Comparison of ENCODE assay signal across 9 cellular contexts in genomic region chr1:10475510-10475909, GRCh38. TPM values are rescaled to one million over a fixed set of nuclear protein-coding genes. Genes with fewer than 3 reads are reported as not detected.
DNase-seq lines count a peak whose midpoint lies in the region; ATAC-seq, FAIRE-seq and TF ChIP-seq lines count a peak whose summit lies in the region.
"Had no signal": no experiment of that assay in that cellular context is flagged by ENCODE, and none has a peak within 500 bp of the region (broad histone marks: within the 10 kb centered on the region; RNA-seq: fewer than 3 reads in every experiment).

No MANE protein-coding gene starts in this region.

- ATAC-seq in HG02759 (IDR thresholded peaks at IDR 0.05; ENCODE audit: unreplicated experiment) (no peak), GM21515 (IDR thresholded peaks at IDR 0.05; ENCODE audit: unreplicated experiment) (no peak)

- peaks cover 42% of the 10 kb centered on the region for H3K4me1 Mint-ChIP-seq in activated naive CD4-positive, alpha-beta T cell treated with anti-CD3 and anti-CD28 coated beads for 36 hours (ENCODE audit: low read depth)
- peaks cover 8% of the 10 kb centered on the region for H3K4me1 Mint-ChIP-seq in astrocyte (ENCODE audit: low read depth, unreplicated experiment)

- H3K4me1 ChIP-seq in astrocyte (ENCODE audit: insufficient read depth, low read length) (peaks cover 9% of the 10 kb centered on the region), tibial nerve (peaks cover 0 to 50% (median 14%) of the 10 kb centered on the region in 4 donors)

- peaks cover 16% of the 10 kb centered on the region for H4K20me1 ChIP-seq in astrocyte (ENCODE audit: insufficient read depth, low read length)

- H3K9me3 ChIP-seq in astrocyte (ENCODE audit: insufficient read depth, low read depth, low read length) (no peaks in the 10 kb centered on the region), tibial nerve (no peaks in the 10 kb centered on the region)

- peak overlapping the region; percentile 90 for H2AFZ ChIP-seq in astrocyte (ENCODE audit: low read depth, low read length)

- H3K4me3 Mint-ChIP-seq in activated naive CD4-positive, alpha-beta T cell treated with anti-CD3 and anti-CD28 coated beads for 36 hours: peak overlapping the region; percentile 97
- peak overlapping the region; percentile 97 for H3K4me3 Mint-ChIP-seq in astrocyte (ENCODE audit: unreplicated experiment)

- H3K4me2 ChIP-seq in astrocyte (ENCODE audit: low read length): peak overlapping the region; percentile 99

- H3K4me3 ChIP-seq in astrocyte (ENCODE audit: insufficient read depth, low read depth, low read length) (peak overlapping the region; percentile 92), lower leg skin (ENCODE audit: low read depth, poor library complexity, severe bottlenecking) (peak overlapping the region; percentile 70), tibial nerve (peak overlapping the region; percentile 80 to 97 (median 88))

- H3K27ac ChIP-seq in astrocyte (ENCODE audit: low read depth, low read length): peak overlapping the region; percentile 70
- H3K27ac ChIP-seq in tibial nerve: peak overlapping the region; percentile 22 to 94 (median 88)

- H3K79me2 ChIP-seq in astrocyte (ENCODE audit: insufficient read depth, low read length): peaks cover 62% of the 10 kb centered on the region

- peak overlapping the region; percentile 89 for H3K27ac Mint-ChIP-seq in activated naive CD4-positive, alpha-beta T cell treated with anti-CD3 and anti-CD28 coated beads for 36 hours
- peak overlapping the region; percentile 95 for H3K27ac Mint-ChIP-seq in astrocyte (ENCODE audit: unreplicated experiment)

- no peak for FAIRE-seq in astrocyte (lab: Jason Lieb, UNC)
- FAIRE-seq: G401.6 had no signal

- TF ChIP-seq EP300 in tibial nerve (IDR thresholded peaks at IDR 0.05): no peak

- H3K9ac ChIP-seq in astrocyte (ENCODE audit: low read length): peak overlapping the region; percentile 93

- H3K9me3 Mint-ChIP-seq in activated naive CD4-positive, alpha-beta T cell treated with anti-CD3 and anti-CD28 coated beads for 36 hours: no peaks in the 10 kb centered on the region
- H3K9me3 Mint-ChIP-seq in astrocyte (ENCODE audit: unreplicated experiment): no peaks in the 10 kb centered on the region

- H3K36me3 ChIP-seq in astrocyte (ENCODE audit: insufficient read depth, low read length): no peaks in the 10 kb centered on the region
- H3K36me3 ChIP-seq in tibial nerve: no peaks in the 10 kb centered on the region

- intact Hi-C loops in activated naive CD4-positive, alpha-beta T cell treated with anti-CD3 and anti-CD28 coated beads for 36 hours (cut with micrococcal nuclease): loop anchor here (2.0 kb wide), 2 partner anchors 77 to 565 kb away; partner anchors contain the start of genes CTNNBIP1 and PGD
- intact Hi-C loops in lower leg skin (cut with DNase I; ENCODE audit: low total_unique reads): no loop called here

- DNase-seq in activated naive CD4-positive, alpha-beta T cell treated with anti-CD3 and anti-CD28 coated beads for 36 hours: no peak
- DNase-seq in activated naive CD4-positive, alpha-beta T cell treated with Interleukin-2 at 50 U/mL for 16 hours: no peak
- DNase-seq in astrocyte (ENCODE audit: low read depth) (no peak), lower leg skin (ENCODE audit: low spot score in 2 of 2) (no peak), tibial nerve (ENCODE audit: low spot score in 2 of 2) (no peak), C1 segment of cervical spinal cord (lab: John Stamatoyannopoulos, UW) (no peak)

- H3K27me3 Mint-ChIP-seq in activated naive CD4-positive, alpha-beta T cell treated with anti-CD3 and anti-CD28 coated beads for 36 hours (ENCODE audit: low read depth): no peaks in the 10 kb centered on the region
- no peaks in the 10 kb centered on the region for H3K27me3 Mint-ChIP-seq in astrocyte (ENCODE audit: low read depth, unreplicated experiment)

- H3K27me3 ChIP-seq in astrocyte (ENCODE audit: insufficient read depth, low read length) (no peaks in the 10 kb centered on the region), tibial nerve (no peaks in the 10 kb centered on the region)

- 1 to 2% methylated on average over 13 of the region's 13 CpGs for WGBS in lower leg skin, 2 donors
- 1 to 2% methylated on average over 9 to 13 of the region's 13 CpGs for WGBS in tibial nerve, 2 donors

- no peak for TF ChIP-seq CTCF in astrocyte (IDR thresholded peaks at IDR 0.05; ENCODE audit: insufficient read depth, low read depth, low read length)
- TF ChIP-seq CTCF in lower leg skin (IDR thresholded peaks at IDR 0.05): no peak
- no peak for TF ChIP-seq CTCF in tibial nerve (IDR thresholded peaks at IDR 0.05)

- CTCF ChIA-PET in activated naive CD4-positive, alpha-beta T cell treated with anti-CD3 and anti-CD28 coated beads for 36 hours (lab: Charles Lee): interaction anchor here (0.5 to 1.1 kb wide), 2 partner anchors 19 to 468 kb away, joined by 4 read pairs; no protein-coding TSS in a partner anchor

- TF ChIP-seq POLR2A in lower leg skin (IDR thresholded peaks at IDR 0.05) (no peak), tibial nerve (IDR thresholded peaks at IDR 0.05) (no peak)

- H3K36me3 Mint-ChIP-seq in activated naive CD4-positive, alpha-beta T cell treated with anti-CD3 and anti-CD28 coated beads for 36 hours (ENCODE audit: low read depth): peaks cover 4% of the 10 kb centered on the region
- no peaks in the 10 kb centered on the region for H3K36me3 Mint-ChIP-seq in astrocyte (ENCODE audit: low read depth, unreplicated experiment)

RNA-seq across cellular contexts. Expression of gene PEX14, which starts 0.8 kb away (rescaled TPM):
- total RNA-seq in activated naive CD4-positive, alpha-beta T cell treated with anti-CD3 and anti-CD28 coated beads for 36 hours: 10 to 100 TPM; 15.8 to 17.2 TPM
- total RNA-seq in astrocyte (23.1 and 23.3 TPM in 2 replicates), lower leg skin (10 to 100 TPM; 14.1 to 22.8 (median 18.9) TPM), tibial nerve (10 to 100 TPM; 14.4 to 21.8 (median 18.2) TPM)

RNA-seq across cellular contexts. Expression of gene DFFA, which starts 3.2 kb away (rescaled TPM):
- total RNA-seq in activated naive CD4-positive, alpha-beta T cell treated with anti-CD3 and anti-CD28 coated beads for 36 hours: 10 to 100 TPM; 34.2 to 36.1 TPM
- total RNA-seq in astrocyte (47.4 and 58.2 TPM in 2 replicates), lower leg skin (10 to 100 TPM; 14.1 to 20.9 (median 18.0) TPM), tibial nerve (10 to 100 TPM; 14.9 to 19.5 (median 18.9) TPM)

RNA-seq across cellular contexts. Expression of gene CORT, which starts 25.7 kb away (rescaled TPM):
- under 1 TPM; 0.29 to 0.47 TPM for total RNA-seq in activated naive CD4-positive, alpha-beta T cell treated with anti-CD3 and anti-CD28 coated beads for 36 hours
- total RNA-seq in astrocyte (0.23 and 0.29 TPM in 2 replicates), lower leg skin (not detected), tibial nerve (1 to 10 TPM in 1 of 4 donors, not detected in 3; 1.7 TPM)

RNA-seq across cellular contexts. Expression of gene CENPS, which starts 45.3 kb away (rescaled TPM):
- total RNA-seq in activated naive CD4-positive, alpha-beta T cell treated with anti-CD3 and anti-CD28 coated beads for 36 hours: 10 to 100 TPM; 21.5 to 23.4 TPM
- total RNA-seq in astrocyte: 9.0 and 10.2 TPM in 2 replicates
- total RNA-seq in lower leg skin: 1 to 10 TPM in 2 of 4 donors, under 1 TPM in 2; 0.42 to 1.8 (median 0.97) TPM
- 10 to 100 TPM in 2 of 4 donors, 1 to 10 TPM in 2; 3.3 to 15.3 (median 8.6) TPM for total RNA-seq in tibial nerve
